ENCODE assay signal across 1 cellular context in genomic region chr16:83899978-83900377, GRCh38.
TF ChIP-seq lines count a peak whose summit lies in the region.

No MANE protein-coding gene starts in this region.

TF ChIP-seq in GM12878, 131 proteins besides CTCF, POLR2A, EP300 and RAD21 (continued from another document):
- TF ChIP-seq BCLAF1 (IDR thresholded peaks at IDR 0.05) (no peak), SREBF1 (IDR thresholded peaks at IDR 0.05; ENCODE audit: low read length) (no peak)
